Comparison of ENCODE assay signal across 12 cellular contexts in genomic region chr1:35564884-35565741, GRCh38. TPM values are rescaled to one million over a fixed set of nuclear protein-coding genes. Genes with fewer than 3 reads are reported as not detected.
A peak's percentile ranks its signal among the peaks of the same experiment; 100 is the strongest.
DNase-seq lines count a peak whose midpoint lies in the region; ATAC-seq, FAIRE-seq and TF ChIP-seq lines count a peak whose summit lies in the region.
"Had no signal": no experiment of that assay in that cellular context is flagged by ENCODE, and none has a peak within 500 bp of the region (broad histone marks: within the 10 kb centered on the region; RNA-seq: fewer than 3 reads in every experiment).

No MANE protein-coding gene starts in this region.

- DNase-seq in mucosa of descending colon = no peak
- DNase-seq in epidermal melanocyte (ENCODE audit: insufficient read length, low spot score) = no peak
- DNase-seq in A673 (ENCODE audit: low spot score) = no peak
- DNase-seq in RCC 7860 (ENCODE audit: low spot score) = no peak
- DNase-seq: cortex of kidney had no signal

- no peak for ATAC-seq in mucosa of descending colon

- no peak overlapping the region for H3K27ac ChIP-seq in C4-2B
- H3K27ac ChIP-seq in DOHH2 (ENCODE audit: low read depth, low read length) = no peak overlapping the region
- H3K27ac ChIP-seq in VCaP = no peak overlapping the region
- no peak overlapping the region for H3K27ac ChIP-seq in A673 (ENCODE audit: low read depth, low read length, poor library complexity, severe bottlenecking)
- H3K27ac ChIP-seq: epithelial cell of prostate, left lung had no signal

- H3K9me3 ChIP-seq in DOHH2 (ENCODE audit: control insufficient read depth, insufficient read depth, low read length) (no peaks in the 10 kb centered on the region), mucosa of descending colon (no peaks in the 10 kb centered on the region), A673 (ENCODE audit: low read depth, low read length, poor library complexity, severe bottlenecking) (no peaks in the 10 kb centered on the region)
- H3K9me3 ChIP-seq: left lung had no signal

- H3K79me2 ChIP-seq in DOHH2 (ENCODE audit: control insufficient read depth, low read length) = no peaks in the 10 kb centered on the region

- intact Hi-C loops in mucosa of descending colon (cut with DNase I, micrococcal nuclease) = loop anchor here (5.0 to 10.0 kb wide), 3 partner anchors 113 to 210 kb away; partner anchors contain the start of gene C1orf216 (in 1 of the 2)
- intact Hi-C loops in A673 (cut with micrococcal nuclease; ENCODE audit: unreplicated experiment) = loop anchor here (1.0 kb wide), 1 partner anchor 114 kb away; no protein-coding TSS in a partner anchor

- H3F3A ChIP-seq in DOHH2 (ENCODE audit: control insufficient read depth, insufficient read depth) = no peaks in the 10 kb centered on the region

- POLR2A ChIA-PET in A673 (lab: Charles Lee; ENCODE audit: low non-redundant PET) = interaction anchor here (0.6 kb wide), 1 partner anchor 15 kb away, joined by 3 read pairs; no protein-coding TSS in a partner anchor

- no peaks in the 10 kb centered on the region for H3K27me3 ChIP-seq in DOHH2 (ENCODE audit: control insufficient read depth, low read length)
- H3K27me3 ChIP-seq in A673 (replicated peaks; ENCODE audit: insufficient read depth, low read depth, low read length, poor library complexity) = no peaks in the 10 kb centered on the region
- H3K27me3 ChIP-seq: left lung had no signal

- FAIRE-seq in RCC 7860 (lab: Jason Lieb, UNC) = no peak
- FAIRE-seq: small intestine had no signal

- no peaks in the 10 kb centered on the region for H3K4me1 ChIP-seq in DOHH2 (ENCODE audit: control insufficient read depth, low read length)
- no peaks in the 10 kb centered on the region for H3K4me1 ChIP-seq in mucosa of descending colon (ENCODE audit: low read depth)
- no peaks in the 10 kb centered on the region for H3K4me1 ChIP-seq in A673 (ENCODE audit: insufficient read depth, low read length, poor library complexity, severe bottlenecking)

- H4K20me1 ChIP-seq in DOHH2 (ENCODE audit: control insufficient read depth, insufficient read depth, low read depth, low read length) = peaks cover 9% of the 10 kb centered on the region; the same call in 1 of the 2 replicates

- no peak overlapping the region for H3K4me2 ChIP-seq in DOHH2 (ENCODE audit: low read length)

- BruUV-seq in A673 (replicated peaks; lab: Mats Ljungman, UMichigan) = no TSS peak

- TF ChIP-seq CTCF in C4-2B (conservative IDR thresholded peaks at IDR 0.05) (peak; percentile 69), DOHH2 (IDR thresholded peaks at IDR 0.05; ENCODE audit: low read depth, low read length, poor library complexity, severe bottlenecking) (peak; percentile 19), VCaP (conservative IDR thresholded peaks at IDR 0.05) (peak; percentile 55), mucosa of descending colon (IDR thresholded peaks at IDR 0.05) (peak; percentile 1), A673 (conservative IDR thresholded peaks at IDR 0.05; ENCODE audit: low read depth, low read length) (no peak; the same call in 1 of the 2 replicates)

- no peak overlapping the region for H3K4me3 ChIP-seq in DOHH2 (ENCODE audit: low read length)
- no peak overlapping the region for H3K4me3 ChIP-seq in mucosa of descending colon
- H3K4me3 ChIP-seq in A673 (ENCODE audit: low read depth, low read length, poor library complexity, severe bottlenecking) = no peak overlapping the region
- H3K4me3 ChIP-seq: left lung had no signal

- no peaks in the 10 kb centered on the region for H3K9me2 ChIP-seq in DOHH2 (replicated peaks; ENCODE audit: control insufficient read depth, low read length)

- CTCF ChIA-PET in A673 (lab: Charles Lee) = interaction anchor here (0.6 to 1.5 kb wide), 6 partner anchors 8 to 205 kb away, joined by 3 to 31 read pairs (median 4); partner anchors contain the start of genes CLSPN and TFAP2E

- H3K36me3 ChIP-seq in DOHH2 (ENCODE audit: control insufficient read depth, low read length) = peaks cover 14% of the 10 kb centered on the region
- no peaks in the 10 kb centered on the region for H3K36me3 ChIP-seq in mucosa of descending colon (ENCODE audit: low read depth)
- H3K36me3 ChIP-seq in A673 (ENCODE audit: insufficient read depth, low read length, poor library complexity, severe bottlenecking) = peaks cover 9% of the 10 kb centered on the region

RNA-seq across cellular contexts. Expression of gene NCDN, which starts 7.5 kb away (rescaled TPM):
- total RNA-seq in mucosa of descending colon (10 to 100 TPM in 2 of 3 donors, 1 to 10 TPM in 1; 6.7 to 30.4 (median 11.2) TPM), A673 (2021) (25.2 and 26.9 TPM in 2 replicates)

RNA-seq across cellular contexts. Expression of gene KIAA0319L, which starts 7.9 kb away (rescaled TPM):
- 10 to 100 TPM; 59.6 to 84.6 (median 75.7) TPM for total RNA-seq in mucosa of descending colon
- total RNA-seq in A673 (2021) = 33.7 and 38.5 TPM in 2 replicates

RNA-seq across cellular contexts. Expression of gene TFAP2E, which starts 8.0 kb away (rescaled TPM):
- total RNA-seq in mucosa of descending colon = under 1 TPM; 0.27 to 0.79 (median 0.67) TPM
- total RNA-seq in A673 (2021) = 0.52 and 0.79 TPM in 2 replicates
- total RNA-seq: M059J had no signal
